ENCODE assay signal across 16 cellular contexts in the genomic region with DNA sequence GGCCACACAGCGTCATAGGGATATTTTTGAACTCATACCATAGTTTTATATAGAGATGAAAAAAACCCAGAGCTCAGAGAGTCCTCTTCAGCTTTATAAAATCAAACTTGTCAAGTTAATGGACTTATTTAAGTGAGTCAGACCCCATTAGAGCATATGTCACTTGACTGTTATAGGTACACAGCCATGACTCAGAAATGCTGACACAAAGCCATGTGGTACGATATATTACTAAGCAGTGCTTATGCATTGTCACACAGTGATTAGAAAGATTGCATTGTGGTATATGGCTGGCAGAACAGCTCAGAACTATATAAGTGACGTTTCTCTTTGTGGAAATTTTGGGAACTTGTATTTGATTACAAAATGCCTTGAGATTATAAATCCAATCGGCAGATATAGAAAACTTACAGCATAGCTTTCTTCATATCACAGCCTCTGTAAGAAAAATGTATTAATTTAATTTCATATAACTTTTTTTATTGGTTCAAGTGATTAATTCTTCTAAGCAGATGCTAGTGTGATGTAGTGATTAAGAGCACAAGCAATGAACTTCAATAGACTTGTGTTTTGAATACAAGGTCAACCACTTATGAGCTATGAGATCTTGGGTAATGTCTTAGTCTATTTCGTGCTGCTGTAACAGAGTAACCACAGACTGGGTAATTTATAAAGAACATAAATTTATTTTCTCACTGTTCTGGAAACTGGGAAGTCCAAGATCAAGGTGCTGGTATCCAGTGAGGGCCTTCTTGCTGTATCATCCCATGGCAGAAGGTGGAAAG. TPM values are rescaled to one million over a fixed set of nuclear protein-coding genes. Genes with fewer than 3 reads are reported as not detected.
DNase-seq lines count a peak whose midpoint lies in the region; FAIRE-seq and TF ChIP-seq lines count a peak whose summit lies in the region.
"Had no signal": no experiment of that assay in that cellular context is flagged by ENCODE, and none has a peak within 500 bp of the region (broad histone marks: within the 10 kb centered on the region; RNA-seq: fewer than 3 reads in every experiment).

No MANE protein-coding gene starts in this region.

- H3K36me3 ChIP-seq in breast epithelium, result no peaks in the 10 kb centered on the region
- no peaks in the 10 kb centered on the region for H3K36me3 ChIP-seq in smooth muscle cell (ENCODE audit: low read depth)

- H3K27me3 Mint-ChIP-seq in MCF 10A (ENCODE audit: insufficient read depth, unreplicated experiment) (peaks cover 24% of the 10 kb centered on the region), nephron progenitor cell (ENCODE audit: low read depth, poor library complexity) (peaks cover 20% of the 10 kb centered on the region), endothelial cell (ENCODE audit: unreplicated experiment) (peaks cover 3% of the 10 kb centered on the region)

- BruUV-seq in MCF 10A (replicated peaks; lab: Mats Ljungman, UMichigan), result no TSS peak

- H3K27ac Mint-ChIP-seq in MCF 10A (ENCODE audit: low read depth, unreplicated experiment), result no peak overlapping the region
- no peak overlapping the region for H3K27ac Mint-ChIP-seq in nephron progenitor cell
- H3K27ac Mint-ChIP-seq in endothelial cell (ENCODE audit: unreplicated experiment), result no peak overlapping the region

- H3F3A ChIP-seq in smooth muscle cell (ENCODE audit: low read depth), result no peaks in the 10 kb centered on the region

- DNase-seq in MCF 10A (ENCODE audit: unreplicated experiment) (peak; percentile 53), breast epithelium (ENCODE audit: low spot score in 2 of 2) (no peak), NCI-H524 treated with DMSO at 0.1 percent for 48 hours (lab: John Stamatoyannopoulos, UW) (peak; percentile 49), choroid plexus epithelial cell (ENCODE audit: low read depth) (peak; percentile 2), smooth muscle cell (lab: John Stamatoyannopoulos, UW; ENCODE audit: unreplicated experiment) (no peak), nephron progenitor cell (no peak), endothelial cell (ENCODE audit: low spot score) (no peak), frontal cortex (ENCODE audit: low spot score in 2 of 2) (no peak)
- DNase-seq: dorsolateral prefrontal cortex; KG1; NCI-H446 treated with DMSO at 0.1 percent for 48 hours; stimulated activated CD4-positive, alpha-beta T cell treated with anti-CD3 and anti-CD28 coated beads, Interleukin-4, amount 100 ng/mL, for 4 hours; testis had no signal

- intact Hi-C loops in MCF 10A (cut with micrococcal nuclease) (no loop called here), breast epithelium (cut with DNase I; ENCODE audit: low total_unique reads) (no loop called here)

- H3K4me1 Mint-ChIP-seq in MCF 10A (ENCODE audit: insufficient read depth, unreplicated experiment) (peaks cover 7% of the 10 kb centered on the region), nephron progenitor cell (no peaks in the 10 kb centered on the region), endothelial cell (ENCODE audit: unreplicated experiment) (no peaks in the 10 kb centered on the region)
- H3K4me1 Mint-ChIP-seq: neural crest cell had no signal

- no peak overlapping the region for H3K27ac ChIP-seq in breast epithelium
- peak overlapping the region; percentile 46 for H3K27ac ChIP-seq in smooth muscle cell (ENCODE audit: low read depth)
- H3K27ac ChIP-seq: C4-2B, testis had no signal

- H3K4me3 ChIP-seq in breast epithelium (no peak overlapping the region), choroid plexus epithelial cell (ENCODE audit: low read depth, low read length) (no peak overlapping the region), smooth muscle cell (no peak overlapping the region)
- H3K4me3 ChIP-seq: dorsolateral prefrontal cortex, testis had no signal

- H3K4me2 ChIP-seq in smooth muscle cell, result no peak overlapping the region

- peaks cover 0 to 3% of the 10 kb centered on the region in 2 donors for H3K9me3 ChIP-seq in breast epithelium
- no peaks in the 10 kb centered on the region for H3K9me3 ChIP-seq in smooth muscle cell (replicated peaks; ENCODE audit: low read depth)
- H3K9me3 ChIP-seq: testis had no signal

- H3K4me1 ChIP-seq in breast epithelium (no peaks in the 10 kb centered on the region), smooth muscle cell (ENCODE audit: low read depth) (peaks cover 10% of the 10 kb centered on the region)
- H3K4me1 ChIP-seq: testis had no signal

- TF ChIP-seq CTCF in MCF 10A (IDR thresholded peaks at IDR 0.05; ENCODE audit: unreplicated experiment) (no peak), breast epithelium (IDR thresholded peaks at IDR 0.05) (no peak), choroid plexus epithelial cell (conservative IDR thresholded peaks at IDR 0.05; ENCODE audit: low read depth, low read length) (no peak), smooth muscle cell (IDR thresholded peaks at IDR 0.05; ENCODE audit: borderline replicate concordance, insufficient read depth, poor library complexity, severe bottlenecking) (no peak), nephron progenitor cell (IDR thresholded peaks at IDR 0.05) (no peak), endothelial cell (IDR thresholded peaks at IDR 0.05; ENCODE audit: unreplicated experiment) (no peak)

- no peak overlapping the region for H3K4me3 Mint-ChIP-seq in MCF 10A (ENCODE audit: unreplicated experiment)
- no peak overlapping the region for H3K4me3 Mint-ChIP-seq in nephron progenitor cell
- no peak overlapping the region for H3K4me3 Mint-ChIP-seq in endothelial cell (ENCODE audit: unreplicated experiment)
- H3K4me3 Mint-ChIP-seq: neural crest cell had no signal

- H4K20me1 ChIP-seq in smooth muscle cell (ENCODE audit: low read depth), result no peaks in the 10 kb centered on the region

- H3K9me3 Mint-ChIP-seq in MCF 10A (ENCODE audit: unreplicated experiment), result no peaks in the 10 kb centered on the region
- H3K9me3 Mint-ChIP-seq in nephron progenitor cell, result peaks cover 1% of the 10 kb centered on the region
- no peaks in the 10 kb centered on the region for H3K9me3 Mint-ChIP-seq in endothelial cell (ENCODE audit: unreplicated experiment)
- H3K9me3 Mint-ChIP-seq: neural crest cell had no signal

- H3K9ac ChIP-seq in smooth muscle cell (ENCODE audit: low read depth), result no peak overlapping the region

- H3K27me3 ChIP-seq in breast epithelium, result no peaks in the 10 kb centered on the region
- H3K27me3 ChIP-seq in smooth muscle cell (ENCODE audit: low read depth), result peaks cover 10% of the 10 kb centered on the region
- H3K27me3 ChIP-seq: testis had no signal

- CTCF ChIA-PET in MCF 10A (lab: Yijun Ruan, JAX), result interaction anchor here (0.5 to 1.1 kb wide), 4 partner anchors 19 to 140 kb away, joined by 3 to 4 read pairs (median 3); no protein-coding TSS in a partner anchor

- H3K36me3 Mint-ChIP-seq in MCF 10A (ENCODE audit: insufficient read depth, unreplicated experiment) (no peaks in the 10 kb centered on the region), nephron progenitor cell (ENCODE audit: low read depth) (no peaks in the 10 kb centered on the region), endothelial cell (ENCODE audit: low read depth, unreplicated experiment) (no peaks in the 10 kb centered on the region)

- POLR2A ChIA-PET in MCF 10A (lab: Yijun Ruan, JAX), result interaction anchor here (0.7 to 2.1 kb wide), 3 partner anchors 10 to 85 kb away, joined by 3 to 7 read pairs (median 4); no protein-coding TSS in a partner anchor

- WGBS in smooth muscle cell (ENCODE audit: low lambda C conversion rate), result 66% methylated on average over 5 of the region's 5 CpGs

- no peak for FAIRE-seq in frontal cortex (lab: Jason Lieb, UNC)
- FAIRE-seq: islet of Langerhans had no signal

- no peak for TF ChIP-seq POLR2A in breast epithelium (IDR thresholded peaks at IDR 0.05)

- H2AFZ ChIP-seq in smooth muscle cell (ENCODE audit: low read depth), result no peak overlapping the region

- H3K79me2 ChIP-seq in smooth muscle cell (ENCODE audit: low read depth), result no peaks in the 10 kb centered on the region

RNA-seq across cellular contexts. Expression of gene GINS3, which starts 25.8 kb away (rescaled TPM):
- 4.2 and 5.1 TPM in 2 replicates for total RNA-seq in MCF 10A (2022)
- total RNA-seq in breast epithelium, result 1 to 10 TPM; 2.9 to 7.5 (median 4.5) TPM
- 1.9 and 2.2 TPM in 2 replicates for total RNA-seq in smooth muscle cell
- 0.70 and 4.2 TPM in 2 replicates for polyA plus RNA-seq in smooth muscle cell
- 4.9 TPM for total RNA-seq in endothelial cell (ENCODE audit: unreplicated experiment)
- 1.6 TPM for total RNA-seq in frontal cortex

Comparison
In these comparisons a context has a peak if more than half of its experiments do, and no peak if none do; other contexts are left out.
1. DNase-seq: peak in MCF 10A (single experiment), NCI-H524 treated with DMSO at 0.1 percent for 48 hours (single experiment) and choroid plexus epithelial cell (single experiment); none in breast epithelium (0 of 2), smooth muscle cell (single experiment), nephron progenitor cell (single experiment), endothelial cell (single experiment) and frontal cortex (0 of 2).